Comparison of ENCODE assay signal across 14 cellular contexts in genomic region chr14:104293231-104293841, GRCh38.
A peak's percentile ranks its signal among the peaks of the same experiment; 100 is the strongest.
DNase-seq lines count a peak whose midpoint lies in the region; ATAC-seq and TF ChIP-seq lines count a peak whose summit lies in the region.
"Had no signal": no experiment of that assay in that cellular context is flagged by ENCODE, and none has a peak within 500 bp of the region (broad histone marks: within the 10 kb centered on the region; RNA-seq: fewer than 3 reads in every experiment).

No MANE protein-coding gene starts in this region.

- no peaks in the 10 kb centered on the region for H3F3A ChIP-seq in PC-3 (ENCODE audit: low read length, unreplicated experiment)

- H3K27me3 ChIP-seq in BLaER1 treated with 17β-estradiol and CSF1 and Interleukin-3, amounts not matched to agents 10 nM and 100 nM: no peaks in the 10 kb centered on the region
- H3K27me3 ChIP-seq in PC-3 (ENCODE audit: low read length): peaks cover 17% of the 10 kb centered on the region; the same call in 1 of the 2 replicates
- peaks cover 61% of the 10 kb centered on the region for H3K27me3 ChIP-seq in left ventricle myocardium inferior (ENCODE audit: low read depth)
- H3K27me3 ChIP-seq in ovary: no peaks in the 10 kb centered on the region
- no peaks in the 10 kb centered on the region for H3K27me3 ChIP-seq in hepatocyte

- H3K9me3 Mint-ChIP-seq in activated T-cell treated with anti-CD3 and anti-CD28 coated beads, Interleukin-2, amount 50 U/mL, for 72 hours: peaks cover 4 to 10% of the 10 kb centered on the region in 2 donors

- H3K4me3 ChIP-seq in BLaER1 treated with 17β-estradiol and CSF1 and Interleukin-3, amounts not matched to agents 10 nM and 100 nM: no peak overlapping the region
- H3K4me3 ChIP-seq in PC-3 (ENCODE audit: low read length): no peak overlapping the region
- no peak overlapping the region for H3K4me3 ChIP-seq in left ventricle myocardium inferior
- H3K4me3 ChIP-seq in ovary: no peak overlapping the region
- no peak overlapping the region for H3K4me3 ChIP-seq in hepatocyte

- 0 out of 22 replicates have a peak overlapping the region, but pooled peaks of 1 of the 11 experiments have one; percentile 14 for H3K9ac ChIP-seq in BLaER1 treated with 17β-estradiol and CSF1 and Interleukin-3, amounts not matched to agents 10 nM and 100 nM
- no peak overlapping the region for H3K9ac ChIP-seq in PC-3 (ENCODE audit: low read length)

- H3K4me3 Mint-ChIP-seq in activated T-cell treated with anti-CD3 and anti-CD28 coated beads, Interleukin-2, amount 50 U/mL, for 72 hours: no peak overlapping the region
- H3K4me3 Mint-ChIP-seq: memory B cell; naive thymus-derived CD4-positive, alpha-beta T cell had no signal

- H3K4me1 Mint-ChIP-seq in activated T-cell treated with anti-CD3 and anti-CD28 coated beads, Interleukin-2, amount 50 U/mL, for 72 hours (ENCODE audit: low read depth): no peaks in the 10 kb centered on the region
- H3K4me1 Mint-ChIP-seq: memory B cell had no signal

- H3K36me3 ChIP-seq in BLaER1 treated with 17β-estradiol and CSF1 and Interleukin-3, amounts not matched to agents 10 nM and 100 nM: no peaks in the 10 kb centered on the region
- H3K36me3 ChIP-seq in PC-3 (ENCODE audit: low read depth, low read length) (no peaks in the 10 kb centered on the region), left ventricle myocardium inferior (no peaks in the 10 kb centered on the region), ovary (no peaks in the 10 kb centered on the region), hepatocyte (replicated peaks; ENCODE audit: insufficient read depth, low read depth) (no peaks in the 10 kb centered on the region)

- no TSS peak for BruUV-seq in PC-3 (replicated peaks; lab: Mats Ljungman, UMichigan)

- DNase-seq in PC-3 (peak; percentile 6), left ventricle myocardium inferior (peak; percentile 7), ovary (peak; percentile 8 to 40 (median 28)), hepatocyte (ENCODE audit: low spot score) (no peak)
- DNase-seq in activated T-cell treated with anti-CD3 and anti-CD28 coated beads, Interleukin-2, amount 50 U/mL, for 72 hours: no peak
- DNase-seq: activated CD4-positive, alpha-beta T cell treated with anti-CD3 and anti-CD28 coated beads for 1 hour; DND-41; naive thymus-derived CD4-positive, alpha-beta T cell; stimulated activated CD4-positive, alpha-beta T cell treated with anti-CD3 and anti-CD28 coated beads, Interleukin-2, amount 100 ng/mL, for 48 hours; stimulated activated naive CD8-positive, alpha-beta T cell treated with anti-CD3 and anti-CD28 coated beads, Interleukin-15, Interleukin-2, amounts not matched to agents 100 U/mL and 50 U/mL, for 24 hours; trophoblast cell had no signal

- no peaks in the 10 kb centered on the region for H3K79me2 ChIP-seq in PC-3 (ENCODE audit: low read length)
- H3K79me2 ChIP-seq in hepatocyte: no peaks in the 10 kb centered on the region

- no peak overlapping the region for H3K27ac ChIP-seq in BLaER1 treated with 17β-estradiol and CSF1 and Interleukin-3, amounts not matched to agents 10 nM and 100 nM
- no peak overlapping the region for H3K27ac ChIP-seq in PC-3 (ENCODE audit: low read length)
- no peak overlapping the region for H3K27ac ChIP-seq in left ventricle myocardium inferior (replicated peaks)
- no peak overlapping the region for H3K27ac ChIP-seq in ovary
- no peak overlapping the region for H3K27ac ChIP-seq in hepatocyte

- 36 to 47% (median 43%) methylated on average over 12 to 15 of the region's 15 CpGs for WGBS in ovary, 3 donors
- 68% methylated on average over 15 of the region's 15 CpGs for WGBS in hepatocyte (ENCODE audit: low lambda C conversion rate, missing lambda C conversion rate)

- no peak overlapping the region for H2AFZ ChIP-seq in PC-3 (ENCODE audit: low read length)
- no peak overlapping the region for H2AFZ ChIP-seq in hepatocyte

- H3K27me3 Mint-ChIP-seq in activated T-cell treated with anti-CD3 and anti-CD28 coated beads, Interleukin-2, amount 50 U/mL, for 72 hours (ENCODE audit: low read depth): no peaks in the 10 kb centered on the region

- intact Hi-C loops in PC-3 (cut with micrococcal nuclease): no loop called here
- intact Hi-C loops in left ventricle myocardium inferior (cut with micrococcal nuclease): no loop called here
- intact Hi-C loops in ovary (cut with DNase I): loop anchor here in 1 of 4 donors (10.0 kb wide), 1 partner anchor 69 kb away; no protein-coding TSS in a partner anchor

- no peak overlapping the region for H3K27ac Mint-ChIP-seq in activated T-cell treated with anti-CD3 and anti-CD28 coated beads, Interleukin-2, amount 50 U/mL, for 72 hours
- H3K27ac Mint-ChIP-seq: memory B cell; naive thymus-derived CD4-positive, alpha-beta T cell had no signal

- H4K20me1 ChIP-seq in BLaER1 treated with 17β-estradiol and CSF1 and Interleukin-3, amounts not matched to agents 10 nM and 100 nM: peaks cover 0 to 6% (median 0%) of the 10 kb centered on the region in 11 experiments; a peak in 3 of 22 replicates
- H4K20me1 ChIP-seq in PC-3 (ENCODE audit: low read length) (no peaks in the 10 kb centered on the region), hepatocyte (ENCODE audit: insufficient read depth, poor library complexity, severe bottlenecking) (no peaks in the 10 kb centered on the region)

- no peaks in the 10 kb centered on the region for H3K9me2 ChIP-seq in PC-3 (replicated peaks; ENCODE audit: low read length)
- no peaks in the 10 kb centered on the region for H3K9me2 ChIP-seq in hepatocyte (replicated peaks; ENCODE audit: insufficient read depth)

- H3K9me3 ChIP-seq in BLaER1 treated with 17β-estradiol and CSF1 and Interleukin-3, amounts not matched to agents 10 nM and 100 nM (replicated peaks in 1 of 11): peaks cover 0 to 3% (median 0%) of the 10 kb centered on the region in 11 experiments; a peak in 3 of 22 replicates
- H3K9me3 ChIP-seq in PC-3 (ENCODE audit: low read length) (no peaks in the 10 kb centered on the region), left ventricle myocardium inferior (replicated peaks) (no peaks in the 10 kb centered on the region), ovary (no peaks in the 10 kb centered on the region), hepatocyte (ENCODE audit: low read depth) (no peaks in the 10 kb centered on the region)

- no peak for TF ChIP-seq POLR2A in ovary (IDR thresholded peaks at IDR 0.05)

- ATAC-seq in PC-3 (no peak), GM21786 (IDR thresholded peaks at IDR 0.05; ENCODE audit: unreplicated experiment) (no peak)
- ATAC-seq in activated T-cell treated with anti-CD3 and anti-CD28 coated beads, Interleukin-2, amount 50 U/mL, for 72 hours (replicated peaks in 1 of 2): no peak
- ATAC-seq: naive thymus-derived CD4-positive, alpha-beta T cell; stimulated activated naive CD8-positive, alpha-beta T cell treated with anti-CD3 and anti-CD28 coated beads, Interleukin-15, Interleukin-2, amounts not matched to agents 100 U/mL and 50 U/mL, for 24 hours had no signal

- no peak for TF ChIP-seq CTCF in PC-3 (conservative IDR thresholded peaks at IDR 0.05; ENCODE audit: low read depth, low read length)
- TF ChIP-seq CTCF in left ventricle myocardium inferior (IDR thresholded peaks at IDR 0.05; ENCODE audit: borderline replicate concordance): no peak
- no peak for TF ChIP-seq CTCF in ovary (IDR thresholded peaks at IDR 0.05)
- no peak for TF ChIP-seq CTCF in hepatocyte (IDR thresholded peaks at IDR 0.05; ENCODE audit: poor library complexity)

- TF ChIP-seq EP300 in ovary (IDR thresholded peaks at IDR 0.05): no peak

- POLR2A ChIA-PET in PC-3 (lab: Charles Lee; ENCODE audit: unreplicated experiment): no interaction called here

- CTCF ChIA-PET in PC-3 (lab: Charles Lee): interaction anchor here (1.9 kb wide), 1 partner anchor 271 kb away, joined by 4 read pairs; no protein-coding TSS in a partner anchor

- H3K4me1 ChIP-seq in BLaER1 treated with 17β-estradiol and CSF1 and Interleukin-3, amounts not matched to agents 10 nM and 100 nM: peaks cover 0 to 44% (median 40%) of the 10 kb centered on the region in 10 experiments; a peak in 16 of 20 replicates
- H3K4me1 ChIP-seq in PC-3 (ENCODE audit: insufficient read depth, low read length) (no peaks in the 10 kb centered on the region), left ventricle myocardium inferior (no peaks in the 10 kb centered on the region), ovary (ENCODE audit: insufficient read depth) (peaks cover 12% of the 10 kb centered on the region), hepatocyte (ENCODE audit: insufficient read depth) (peaks cover 8% of the 10 kb centered on the region)

- no peaks in the 10 kb centered on the region for H3K36me3 Mint-ChIP-seq in activated T-cell treated with anti-CD3 and anti-CD28 coated beads, Interleukin-2, amount 50 U/mL, for 72 hours (ENCODE audit: insufficient read depth in 2 of 2)
- H3K36me3 Mint-ChIP-seq: memory B cell; naive thymus-derived CD4-positive, alpha-beta T cell had no signal

- peak overlapping the region in 8 of 11 experiments; percentile 28 to 72 (median 59); a peak in 15 of 22 replicates for H3K4me2 ChIP-seq in BLaER1 treated with 17β-estradiol and CSF1 and Interleukin-3, amounts not matched to agents 10 nM and 100 nM
- H3K4me2 ChIP-seq in PC-3 (ENCODE audit: low read length): no peak overlapping the region
- H3K4me2 ChIP-seq in hepatocyte: no peak overlapping the region

Comparison
In these comparisons a context has a peak if more than half of its experiments do, and no peak if none do; other contexts are left out.
1. H3K4me2 ChIP-seq: peak in BLaER1 treated with 17β-estradiol and CSF1 and Interleukin-3, amounts not matched to agents 10 nM and 100 nM (8 of 11); none in PC-3 (single experiment) and hepatocyte (single experiment).
2. DNase-seq: peak in PC-3 (single experiment), left ventricle myocardium inferior (single experiment) and ovary (5 of 5); none in activated T-cell treated with anti-CD3 and anti-CD28 coated beads, Interleukin-2, amount 50 U/mL, for 72 hours (0 of 2) and hepatocyte (single experiment).